10 cellular contexts compared by ENCODE assay signal in the genomic region with DNA sequence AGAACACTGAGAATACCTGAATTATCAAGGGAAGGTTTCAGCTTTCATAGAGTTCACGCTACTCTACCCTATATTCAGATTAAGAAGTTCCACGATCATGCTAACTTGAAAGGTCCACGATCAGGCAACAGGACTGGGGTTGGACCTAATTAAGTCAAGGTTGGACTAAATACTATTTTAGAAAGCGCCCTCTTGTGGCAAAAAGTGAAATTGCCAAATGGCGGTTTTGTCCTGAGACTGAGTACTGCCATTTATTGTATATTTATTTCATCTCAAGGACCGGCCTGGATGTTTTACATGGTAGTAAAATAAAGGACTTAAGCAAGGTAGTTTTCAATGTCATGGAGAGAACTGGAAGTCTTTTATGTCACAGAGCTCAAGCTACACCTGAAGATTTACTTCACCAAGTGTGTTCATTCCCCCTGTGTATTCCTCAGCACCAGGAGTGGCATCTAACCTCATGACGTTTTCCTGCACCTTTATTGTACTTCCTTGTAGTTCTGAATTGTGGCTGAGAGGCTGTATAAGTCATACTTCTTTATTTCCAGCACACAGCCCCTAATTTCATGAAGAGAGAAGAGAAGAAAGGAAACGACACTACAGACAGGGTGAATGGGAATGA. TPM values are rescaled to one million over a fixed set of nuclear protein-coding genes. Genes with fewer than 3 reads are reported as not detected.
DNase-seq lines count a peak whose midpoint lies in the region; ATAC-seq and TF ChIP-seq lines count a peak whose summit lies in the region.
"Had no signal": no experiment of that assay in that cellular context is flagged by ENCODE, and none has a peak within 500 bp of the region (broad histone marks: within the 10 kb centered on the region; RNA-seq: fewer than 3 reads in every experiment).

No MANE protein-coding gene starts in this region.

- H3K4me3 ChIP-seq in right atrium auricular region: no peak overlapping the region
- H3K4me3 ChIP-seq: BLaER1 treated with 17β-estradiol and CSF1 and Interleukin-3, amounts not matched to agents 10 nM and 100 nM had no signal

- H3K36me3 ChIP-seq in right atrium auricular region: no peaks in the 10 kb centered on the region
- H3K36me3 ChIP-seq: BLaER1 treated with 17β-estradiol and CSF1 and Interleukin-3, amounts not matched to agents 10 nM and 100 nM had no signal

- no peak overlapping the region for H3K27ac ChIP-seq in right atrium auricular region
- H3K27ac ChIP-seq: BLaER1 treated with 17β-estradiol and CSF1 and Interleukin-3, amounts not matched to agents 10 nM and 100 nM had no signal

- no peaks in the 10 kb centered on the region for H3K27me3 ChIP-seq in right atrium auricular region
- H3K27me3 ChIP-seq: BLaER1 treated with 17β-estradiol and CSF1 and Interleukin-3, amounts not matched to agents 10 nM and 100 nM had no signal

- peak; percentile 55 to 77 for TF ChIP-seq CTCF in right atrium auricular region (IDR thresholded peaks at IDR 0.05)

- H3K4me1 ChIP-seq in right atrium auricular region: no peaks in the 10 kb centered on the region
- H3K4me1 ChIP-seq: BLaER1 treated with 17β-estradiol and CSF1 and Interleukin-3, amounts not matched to agents 10 nM and 100 nM had no signal

- DNase-seq in DMS79 treated with DMSO at 0.1 percent for 48 hours (lab: John Stamatoyannopoulos, UW): peak; percentile 4
- no peak for DNase-seq in DMS79 (lab: John Stamatoyannopoulos, UW)
- peak; percentile 63 for DNase-seq in RPMI7951 (ENCODE audit: low read depth)
- peak; percentile 17 for DNase-seq in activated T-helper 9 cell treated with anti-CD3 and anti-CD28 coated beads, Interleukin-2, amount 50 U/mL, for 16 hours (ENCODE audit: low read depth)
- DNase-seq in right atrium auricular region (ENCODE audit: low spot score): no peak
- DNase-seq in stimulated activated CD4-positive, alpha-beta T cell treated with anti-CD3 and anti-CD28 coated beads, Interleukin-12 subunit alpha, Interleukin-12 subunit beta, amount 100 ng/mL, for 24 hours (ENCODE audit: low read depth in 2 of 2): peak; percentile 14 to 52

- ATAC-seq in HG03175 (IDR thresholded peaks at IDR 0.05; ENCODE audit: unreplicated experiment) (peak; percentile 51), HG03039 (IDR thresholded peaks at IDR 0.05; ENCODE audit: unreplicated experiment) (no peak)

- no peaks in the 10 kb centered on the region for H3K9me3 ChIP-seq in right atrium auricular region

RNA-seq across cellular contexts. Expression of a gene that starts 56.8 kb away (rescaled TPM):
- total RNA-seq in RPMI7951 (2014; rRNA removed; shearing (Covaris generic)): not detected in 2 replicates
- not detected for total RNA-seq in right atrium auricular region
- total RNA-seq: lower leg skin had no signal

Comparison
In these comparisons a context has a peak if more than half of its experiments do, and no peak if none do; other contexts are left out.
1. DNase-seq: peak in DMS79 treated with DMSO at 0.1 percent for 48 hours (single experiment), RPMI7951 (single experiment), activated T-helper 9 cell treated with anti-CD3 and anti-CD28 coated beads, Interleukin-2, amount 50 U/mL, for 16 hours (single experiment) and stimulated activated CD4-positive, alpha-beta T cell treated with anti-CD3 and anti-CD28 coated beads, Interleukin-12 subunit alpha, Interleukin-12 subunit beta, amount 100 ng/mL, for 24 hours (2 of 2); none in DMS79 (single experiment) and right atrium auricular region (single experiment).